ENCODE assay signal across 1 cellular context in genomic region chr20:33810885-33811762, GRCh38.
TF ChIP-seq lines count a peak whose summit lies in the region.

CHMP4B (plus strand) TSS chr20:33811348; CDS start chr20:33811469, 121 bp downstream.

TF ChIP-seq in H1, 55 proteins besides CTCF, POLR2A, EP300 and RAD21 (continued from another document):
- TF ChIP-seq POU5F1 (IDR thresholded peaks at IDR 0.05; ENCODE audit: low read depth, low read length) = no peak
- no peak for TF ChIP-seq ATF2 (IDR thresholded peaks at IDR 0.05; ENCODE audit: low read length)
- no peak for TF ChIP-seq SUZ12 (IDR thresholded peaks at IDR 0.05; ENCODE audit: low read length)
- TF ChIP-seq KDM1A (IDR thresholded peaks at IDR 0.05; ENCODE audit: borderline replicate concordance, low read length) = no peak
- 0 out of 2 replicates have a peak, but pooled peaks have one; percentile 66 for TF ChIP-seq RBBP5 (IDR thresholded peaks at IDR 0.05; ENCODE audit: borderline replicate concordance, low read depth, low read length)
- TF ChIP-seq CBX8 (IDR thresholded peaks at IDR 0.05; ENCODE audit: borderline replicate concordance, low read depth, low read length) = no peak
- peak; percentile 99 for TF ChIP-seq SIX5 (IDR thresholded peaks at IDR 0.05; ENCODE audit: low read depth, low read length)
- TF ChIP-seq FOSL1 (IDR thresholded peaks at IDR 0.05; ENCODE audit: insufficient read depth, low read depth, low read length) = no peak
- no peak for TF ChIP-seq SP2 (IDR thresholded peaks at IDR 0.05; ENCODE audit: low read length)
- TF ChIP-seq GTF2F1 (IDR thresholded peaks at IDR 0.05; ENCODE audit: borderline replicate concordance, low read depth, low read length) = no peak
- TF ChIP-seq MAX (IDR thresholded peaks at IDR 0.05) = peak; percentile 48; the same call in 1 of the 2 replicates
- no peak for TF ChIP-seq SP1 (IDR thresholded peaks at IDR 0.05; ENCODE audit: low read depth, low read length)
- TF ChIP-seq TEAD4 (IDR thresholded peaks at IDR 0.05; ENCODE audit: low read depth, low read length) = peak; percentile 22; the same call in 1 of the 2 replicates
- TF ChIP-seq CEBPB (IDR thresholded peaks at IDR 0.05; ENCODE audit: low read depth, low read length) = no peak
- no peak for TF ChIP-seq SIRT6 (IDR thresholded peaks at IDR 0.05; ENCODE audit: low read length)
- TF ChIP-seq TAF7 (optimal IDR thresholded peaks at IDR 0.05; ENCODE audit: borderline replicate concordance, low read depth, low read length) = no peak
- peak; percentile 71 for TF ChIP-seq SRF (IDR thresholded peaks at IDR 0.05; ENCODE audit: low read depth, low read length)
- TF ChIP-seq JUN (IDR thresholded peaks at IDR 0.05; ENCODE audit: low read depth, low read length) = no peak
- TF ChIP-seq KDM5A (IDR thresholded peaks at IDR 0.05; ENCODE audit: low read length) = no peak
- TF ChIP-seq EZH2 (IDR thresholded peaks at IDR 0.05; ENCODE audit: low read depth, low read length, severe bottlenecking) = no peak
- peak; percentile 93 for TF ChIP-seq CHD2 (IDR thresholded peaks at IDR 0.05; ENCODE audit: low read length)
- peak; percentile 69 for TF ChIP-seq PHF8 (conservative IDR thresholded peaks at IDR 0.05; ENCODE audit: low read depth, low read length)
- TF ChIP-seq TCF12 (IDR thresholded peaks at IDR 0.05; ENCODE audit: low read depth, low read length) = peak; percentile 25; the same call in 1 of the 2 replicates
- no peak for TF ChIP-seq RFX5 (IDR thresholded peaks at IDR 0.05; ENCODE audit: borderline replicate concordance, low read depth, low read length)
- TF ChIP-seq BRCA1 (IDR thresholded peaks at IDR 0.05; ENCODE audit: low read depth, low read length) = no peak
- no peak for TF ChIP-seq CHD7 (IDR thresholded peaks at IDR 0.05; ENCODE audit: insufficient replicate concordance, low read length)
- TF ChIP-seq ZNF274 (IDR thresholded peaks at IDR 0.05; ENCODE audit: borderline replicate concordance, extremely low read depth, low read length) = no peak
- no peak for TF ChIP-seq CTBP2 (IDR thresholded peaks at IDR 0.05; ENCODE audit: borderline replicate concordance, insufficient read depth, insufficient read length, low read length)
- no peak for TF ChIP-seq BACH1 (IDR thresholded peaks at IDR 0.05; ENCODE audit: low read length)
- TF ChIP-seq MAFK (IDR thresholded peaks at IDR 0.05; ENCODE audit: low read depth, low read length) = no peak
- TF ChIP-seq CBX5 (IDR thresholded peaks at IDR 0.05; ENCODE audit: low read depth, low read length) = no peak
- TF ChIP-seq NANOG (IDR thresholded peaks at IDR 0.05; ENCODE audit: insufficient read depth, low read depth, low read length, poor library complexity, severe bottlenecking) = no peak
- 0 out of 2 replicates have a peak, but pooled peaks have one; percentile 57 for TF ChIP-seq EGR1 (IDR thresholded peaks at IDR 0.05; ENCODE audit: borderline replicate concordance, low read depth, low read length)
- no peak for TF ChIP-seq GABPA (IDR thresholded peaks at IDR 0.05; ENCODE audit: borderline replicate concordance, insufficient read depth, low read length)
- peak; percentile 63 for TF ChIP-seq TAF1 (IDR thresholded peaks at IDR 0.05; ENCODE audit: low read depth, low read length)
- TF ChIP-seq SP4 (IDR thresholded peaks at IDR 0.05; ENCODE audit: low read length) = no peak
- peak; percentile 71 for TF ChIP-seq KDM4A (IDR thresholded peaks at IDR 0.05; ENCODE audit: low read depth, low read length, severe bottlenecking)
- TF ChIP-seq BCL11A (IDR thresholded peaks at IDR 0.05; ENCODE audit: low read depth in 2 of 2, low read length in 2 of 2) = no peak
- no peak for TF ChIP-seq NRF1 (IDR thresholded peaks at IDR 0.05; ENCODE audit: low read depth, low read length)
- TF ChIP-seq USF2 (IDR thresholded peaks at IDR 0.05; ENCODE audit: low read length) = 0 out of 2 replicates have a peak, but pooled peaks have one; percentile 5
- no peak for TF ChIP-seq E2F6 (IDR thresholded peaks at IDR 0.05)
- peak in 1 of 2 experiments; percentile 17; a peak in 1 of 4 replicates for TF ChIP-seq HDAC2 (IDR thresholded peaks at IDR 0.05; ENCODE audit: borderline replicate concordance in 1 of 2, low read depth in 2 of 2, low read length in 2 of 2)
- TF ChIP-seq ASH2L (IDR thresholded peaks at IDR 0.05; ENCODE audit: low read length) = peak; percentile 52
- no peak for TF ChIP-seq HDAC6 (IDR thresholded peaks at IDR 0.05; ENCODE audit: low read depth, low read length)
- TF ChIP-seq CREB1 (IDR thresholded peaks at IDR 0.05) = peak; percentile 98
- no peak for TF ChIP-seq RNF2 (IDR thresholded peaks at IDR 0.05; ENCODE audit: borderline replicate concordance, low read depth, low read length, missing control alignments, poor library complexity, severe bottlenecking)
- peak; percentile 54 to 92; a peak in 2 of 4 replicates for TF ChIP-seq SIN3A (conservative IDR thresholded peaks at IDR 0.05 in 1 of 2, IDR thresholded peaks at IDR 0.05 in 1 of 2; ENCODE audit: low read depth in 1 of 2, low read length in 2 of 2)
- no peak for TF ChIP-seq YY1 (IDR thresholded peaks at IDR 0.05; ENCODE audit: low read depth, low read length)
- peak; percentile 97 for TF ChIP-seq ATF3 (IDR thresholded peaks at IDR 0.05; ENCODE audit: insufficient read depth, low read depth, low read length)
- TF ChIP-seq TBP (IDR thresholded peaks at IDR 0.05; ENCODE audit: low read depth, low read length) = peak; percentile 3; the same call in 1 of the 2 replicates
- no peak for TF ChIP-seq SAP30 (IDR thresholded peaks at IDR 0.05; ENCODE audit: insufficient read depth, insufficient replicate concordance, low read length)
- TF ChIP-seq RXRA (IDR thresholded peaks at IDR 0.05; ENCODE audit: insufficient read depth, low read depth, low read length) = no peak
